In the genomic region with DNA sequence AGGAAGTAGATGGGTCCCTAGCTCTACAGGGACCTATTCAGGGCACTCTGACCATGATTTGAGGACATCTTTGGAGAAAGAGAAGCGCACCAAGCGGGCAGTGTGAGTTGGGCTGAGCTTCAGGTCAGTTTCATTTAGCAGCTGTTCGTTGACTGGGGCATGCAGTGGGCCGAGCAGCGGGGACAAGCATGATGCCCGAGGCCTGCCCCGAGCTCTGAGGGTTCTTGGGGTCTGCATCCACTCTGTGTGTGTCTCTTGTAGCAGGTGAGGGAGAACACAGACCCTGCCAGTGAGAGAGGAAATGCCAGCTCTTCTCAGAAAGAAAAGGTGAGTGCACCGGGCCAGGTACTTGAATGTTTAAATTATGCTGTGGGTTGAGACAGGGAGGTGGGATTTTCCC, we compare ENCODE assay signal across 23 cellular contexts.
"Had no signal": no experiment of that assay in that cellular context is flagged by ENCODE, and none has a peak within 500 bp of the region (broad histone marks: within the 10 kb centered on the region; RNA-seq: fewer than 3 reads in every experiment).

No MANE protein-coding gene starts in this region.

- H3K9me3 Mint-ChIP-seq: memory B cell; natural killer cell treated with Interleukin-12 subunit alpha and Interleukin-12 subunit beta and Interleukin-15 and Interleukin-18, amount 100 ng/mL, for 72 hours had no signal

- H3K9me3 ChIP-seq: left ventricle myocardium inferior, lower lobe of right lung, psoas muscle, sigmoid colon, tibial artery, upper lobe of right lung, vagina had no signal

- H3K36me3 Mint-ChIP-seq: natural killer cell treated with Interleukin-12 subunit alpha and Interleukin-12 subunit beta and Interleukin-15 and Interleukin-18, amount 100 ng/mL, for 72 hours had no signal

- DNase-seq: effector CD8-positive, alpha-beta T cell; foreskin melanocyte; head of caudate nucleus; kidney; left cardiac atrium; left ventricle myocardium inferior; lower lobe of right lung; midbrain; occipital lobe; psoas muscle; sigmoid colon; stimulated activated CD4-positive, alpha-beta T cell treated with anti-CD3 and anti-CD28 coated beads, Interleukin-2, amount 100 ng/mL, for 24 hours; stimulated activated CD4-positive, alpha-beta T cell treated with anti-CD3 and anti-CD28 coated beads, Interleukin-4, amount 100 ng/mL, for 4 hours; stimulated activated naive CD4-positive, alpha-beta T cell treated with Interleukin-2 at 50 U/mL for 16 hours; tibial artery; upper lobe of right lung had no signal

- H3K27me3 Mint-ChIP-seq: memory B cell; natural killer cell treated with Interleukin-12 subunit alpha and Interleukin-12 subunit beta and Interleukin-15 and Interleukin-18, amount 100 ng/mL, for 72 hours had no signal

- H3K4me1 ChIP-seq: parathyroid adenoma had no signal

- H3K4me3 ChIP-seq: coronary artery, hepatocyte, left ventricle myocardium inferior, lower lobe of right lung, psoas muscle, sigmoid colon, skin epidermis, tibial artery, upper lobe of right lung, vagina had no signal

- H2AFZ ChIP-seq: hepatocyte, parathyroid adenoma had no signal

- H3K4me2 ChIP-seq: hepatocyte had no signal

- H3K27me3 ChIP-seq: hepatocyte, sigmoid colon, tibial artery, upper lobe of right lung, vagina had no signal

- H3K4me3 Mint-ChIP-seq: memory B cell; natural killer cell treated with Interleukin-12 subunit alpha and Interleukin-12 subunit beta and Interleukin-15 and Interleukin-18, amount 100 ng/mL, for 72 hours had no signal

- H3K27ac ChIP-seq: coronary artery, hepatocyte, left ventricle myocardium inferior, lower lobe of right lung, parathyroid adenoma, psoas muscle, sigmoid colon, tibial artery, upper lobe of right lung, vagina had no signal

- H3K27ac Mint-ChIP-seq: memory B cell; natural killer cell treated with Interleukin-12 subunit alpha and Interleukin-12 subunit beta and Interleukin-15 and Interleukin-18, amount 100 ng/mL, for 72 hours had no signal

- H3K9ac ChIP-seq: parathyroid adenoma had no signal

- ATAC-seq: left cardiac atrium; lower lobe of right lung; natural killer cell treated with Interleukin-12 subunit alpha and Interleukin-12 subunit beta and Interleukin-15 and Interleukin-18, amount 100 ng/mL, for 72 hours; psoas muscle; upper lobe of right lung had no signal
